15 cellular contexts compared by ENCODE assay signal in the genomic region with DNA sequence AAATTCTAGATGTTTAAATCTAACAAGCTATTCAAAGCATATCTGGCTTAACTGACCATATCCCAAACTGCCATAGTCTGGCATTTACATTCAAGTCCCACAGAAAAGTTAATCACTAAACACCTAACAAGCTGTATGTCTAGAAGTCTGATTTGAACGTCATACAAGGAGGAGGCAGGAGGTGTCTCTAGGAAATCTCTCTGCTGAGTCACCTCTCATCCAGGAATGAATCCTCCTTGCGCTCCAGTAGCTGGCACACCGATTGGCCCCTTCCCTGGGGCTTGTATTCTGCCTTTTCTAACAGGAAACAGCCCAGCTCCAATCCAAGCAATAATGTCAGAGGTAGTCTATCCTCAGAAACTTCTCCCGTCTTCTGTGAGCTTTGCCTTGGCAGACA. TPM values are rescaled to one million over a fixed set of nuclear protein-coding genes. Genes with fewer than 3 reads are reported as not detected.
DNase-seq lines count a peak whose midpoint lies in the region; ATAC-seq and TF ChIP-seq lines count a peak whose summit lies in the region.
"Had no signal": no experiment of that assay in that cellular context is flagged by ENCODE, and none has a peak within 500 bp of the region (broad histone marks: within the 10 kb centered on the region; RNA-seq: fewer than 3 reads in every experiment).

No MANE protein-coding gene starts in this region.

- H3K4me2 ChIP-seq in PC-3 (ENCODE audit: low read length) (no peak overlapping the region), mesendoderm (ENCODE audit: low read length) (no peak overlapping the region)

- H3K27ac ChIP-seq in PC-3 (ENCODE audit: low read length) = no peak overlapping the region
- H3K27ac ChIP-seq in mesendoderm (ENCODE audit: low read depth, low read length) = no peak overlapping the region
- no peak overlapping the region for H3K27ac ChIP-seq in thyroid gland
- H3K27ac ChIP-seq: Peyer's patch, uterus had no signal

- POLR2A ChIA-PET in PC-3 (lab: Charles Lee; ENCODE audit: unreplicated experiment) = no interaction called here

- no peaks in the 10 kb centered on the region for H3F3A ChIP-seq in PC-3 (ENCODE audit: low read length, unreplicated experiment)

- H4K20me1 ChIP-seq in PC-3 (ENCODE audit: low read length) = no peaks in the 10 kb centered on the region

- H3K56ac ChIP-seq in mesendoderm (ENCODE audit: low read length) = no peak overlapping the region

- no peak overlapping the region for H2BK120ac ChIP-seq in mesendoderm (ENCODE audit: low read depth, low read length)

- WGBS in mesendoderm (ENCODE audit: extremely low coverage, insufficient coverage, low lambda C conversion rate) = no CpG with 5 or more reads among the region's 4 CpGs
- 83 to 85% methylated on average over 4 of the region's 4 CpGs for WGBS in thyroid gland, 2 donors

- intact Hi-C loops in PC-3 (cut with micrococcal nuclease) (no loop called here), thyroid gland (cut with DNase I) (no loop called here)

- H3K4ac ChIP-seq in mesendoderm (ENCODE audit: low read depth, low read length) = no peak overlapping the region

- ATAC-seq in PC-3 = no peak

- H3K4me3 ChIP-seq in PC-3 (ENCODE audit: low read length) (no peak overlapping the region), choroid plexus epithelial cell (ENCODE audit: low read depth, low read length) (no peak overlapping the region), mesendoderm (ENCODE audit: low read length) (no peak overlapping the region), thyroid gland (replicated peaks in 1 of 3) (no peak overlapping the region)
- H3K4me3 ChIP-seq: Peyer's patch, uterus had no signal

- no peak overlapping the region for H2AFZ ChIP-seq in PC-3 (ENCODE audit: low read length)

- no peak overlapping the region for H3K23ac ChIP-seq in mesendoderm (ENCODE audit: low read length)

- no peak overlapping the region for H2AK5ac ChIP-seq in mesendoderm (ENCODE audit: low read length)

- H4K8ac ChIP-seq in mesendoderm (ENCODE audit: low read depth, low read length) = no peak overlapping the region

- H3K79me2 ChIP-seq in PC-3 (ENCODE audit: low read length) = no peaks in the 10 kb centered on the region
- H3K79me2 ChIP-seq in mesendoderm (ENCODE audit: control insufficient read depth, insufficient read depth, low read length) = no peaks in the 10 kb centered on the region

- no peak for TF ChIP-seq POLR2A in thyroid gland (IDR thresholded peaks at IDR 0.05)

- H3K27me3 ChIP-seq in PC-3 (ENCODE audit: low read length) (peaks cover 36% of the 10 kb centered on the region), mesendoderm (ENCODE audit: insufficient read depth, low read length, poor library complexity) (no peaks in the 10 kb centered on the region), thyroid gland (no peaks in the 10 kb centered on the region)
- H3K27me3 ChIP-seq: BE2C, Peyer's patch, uterus had no signal

- no peak for TF ChIP-seq CTCF in PC-3 (conservative IDR thresholded peaks at IDR 0.05; ENCODE audit: low read depth, low read length)
- no peak for TF ChIP-seq CTCF in choroid plexus epithelial cell (conservative IDR thresholded peaks at IDR 0.05; ENCODE audit: low read depth, low read length)
- TF ChIP-seq CTCF in thyroid gland (IDR thresholded peaks at IDR 0.05) = no peak

- DNase-seq in EH (ENCODE audit: low read depth) (peak; percentile 32), PC-3 (peak; percentile 15), choroid plexus epithelial cell (ENCODE audit: low read depth) (peak; percentile 32), mesendoderm (peak; percentile 38), HUDEP-2 (lab: John Stamatoyannopoulos, UW; ENCODE audit: unreplicated experiment in 76 of 76) (no peak), NCI-H2196 treated with DMSO at 0.1 percent for 48 hours (lab: John Stamatoyannopoulos, UW; ENCODE audit: unreplicated experiment) (no peak), thyroid gland (no peak)
- no peak for DNase-seq in activated CD4-positive, alpha-beta T cell treated with anti-CD3 and anti-CD28 coated beads, Interleukin-2, amount 50 U/mL, for 48 hours
- DNase-seq: BE2C; naive B cell; NCI-H2029 treated with DMSO at 0.1 percent for 48 hours; NCI-H69; Peyer's patch; stimulated activated naive CD4-positive, alpha-beta T cell treated with Interleukin-2 at 50 U/mL for 16 hours; uterus had no signal

- no peak overlapping the region for H3K18ac ChIP-seq in mesendoderm (ENCODE audit: low read length)

- no peaks in the 10 kb centered on the region for H3K9me2 ChIP-seq in PC-3 (replicated peaks; ENCODE audit: low read length)

- BruUV-seq in PC-3 (replicated peaks; lab: Mats Ljungman, UMichigan) = no TSS peak

- no peak overlapping the region for H2BK5ac ChIP-seq in mesendoderm (ENCODE audit: low read length)

- no peak overlapping the region for H4K5ac ChIP-seq in mesendoderm (ENCODE audit: low read length)

- H3K36me3 ChIP-seq in PC-3 (ENCODE audit: low read depth, low read length) (no peaks in the 10 kb centered on the region), mesendoderm (ENCODE audit: control insufficient read depth, insufficient read depth, low read length) (no peaks in the 10 kb centered on the region), thyroid gland (no peaks in the 10 kb centered on the region)
- H3K36me3 ChIP-seq: BE2C, Peyer's patch, uterus had no signal

- H3K9ac ChIP-seq in PC-3 (ENCODE audit: low read length) = no peak overlapping the region
- H3K9ac ChIP-seq in mesendoderm (ENCODE audit: low read length) = no peak overlapping the region

- H3K4me1 ChIP-seq in PC-3 (ENCODE audit: insufficient read depth, low read length) (no peaks in the 10 kb centered on the region), mesendoderm (ENCODE audit: control insufficient read depth, low read depth, low read length) (no peaks in the 10 kb centered on the region), thyroid gland (no peaks in the 10 kb centered on the region)
- H3K4me1 ChIP-seq: BE2C, Peyer's patch, uterus had no signal

- no peak overlapping the region for H2BK15ac ChIP-seq in mesendoderm (replicated peaks; ENCODE audit: low read depth)

- CTCF ChIA-PET in PC-3 (lab: Charles Lee) = no interaction called here

- no peaks in the 10 kb centered on the region for H3K9me3 ChIP-seq in PC-3 (ENCODE audit: low read length)
- H3K9me3 ChIP-seq in thyroid gland = no peaks in the 10 kb centered on the region
- H3K9me3 ChIP-seq: BE2C, Peyer's patch, uterus had no signal

- H3K79me1 ChIP-seq in mesendoderm (ENCODE audit: low read length) = no peaks in the 10 kb centered on the region

RNA-seq across cellular contexts. Expression of a gene that starts 31.8 kb away (rescaled TPM):
- total RNA-seq in PC-3 (2014; rRNA removed) (1.3 TPM in 1 of 2 replicates, not detected in the other), thyroid gland (10 to 100 TPM in 3 of 4 donors, 1 to 10 TPM in 1; 8.0 to 27.5 (median 15.1) TPM)
- 13.4 TPM for polyA plus RNA-seq in mesendoderm (2013, experiment 1 of 2)
- 12.5 TPM for polyA plus RNA-seq in mesendoderm (2013, experiment 2 of 2)

Comparison
In these comparisons a context has a peak if more than half of its experiments do, and no peak if none do; other contexts are left out.
1. DNase-seq: peak in EH (single experiment), PC-3 (single experiment), choroid plexus epithelial cell (single experiment) and mesendoderm (single experiment); none in activated CD4-positive, alpha-beta T cell treated with anti-CD3 and anti-CD28 coated beads, Interleukin-2, amount 50 U/mL, for 48 hours (0 of 2), HUDEP-2 (0 of 76), NCI-H2196 treated with DMSO at 0.1 percent for 48 hours (single experiment) and thyroid gland (0 of 2).